Comparison of ENCODE assay signal across 1 cellular context in genomic region chr5:73895471-73895870, GRCh38.
A peak's percentile ranks its signal among the peaks of the same experiment; 100 is the strongest.
TF ChIP-seq lines count a peak whose summit lies in the region.

No MANE protein-coding gene starts in this region.

TF ChIP-seq in GM12878, 131 proteins besides CTCF, POLR2A, EP300 and RAD21 (continued from another document):
- 0 out of 2 replicates have a peak, but pooled peaks have one; percentile 21 for TF ChIP-seq MLLT1 (IDR thresholded peaks at IDR 0.05)
